Comparison of ENCODE assay signal across 34 cellular contexts in genomic region chr1:66824771-66825170, GRCh38.
"Had no signal": no experiment of that assay in that cellular context is flagged by ENCODE, and none has a peak within 500 bp of the region (broad histone marks: within the 10 kb centered on the region; RNA-seq: fewer than 3 reads in every experiment).

No MANE protein-coding gene starts in this region.

- H3K4me2 ChIP-seq: KMS-11 had no signal

- H3K9me3 ChIP-seq: MG63 had no signal

- H3K9ac ChIP-seq: KMS-11 had no signal

- H3K36me3 ChIP-seq: MG63 had no signal

- H3K27ac ChIP-seq: KMS-11 had no signal

- DNase-seq: Karpas-422, Kasumi-1, MG63, MM.1S, MV-4-11, NCI-H1048, NCI-H1092, NCI-H1092 treated with DMSO at 0.1 percent for 48 hours, NCI-H1105, NCI-H1105 treated with DMSO at 0.1 percent for 48 hours, NCI-H1417, NCI-H1417 treated with DMSO at 0.1 percent for 48 hours, NCI-H1436, NCI-H1436 treated with DMSO at 0.1 percent for 48 hours, NCI-H146, NCI-H1694, NCI-H1694 treated with DMSO at 0.1 percent for 48 hours, NCI-H187, NCI-H187 treated with DMSO at 0.1 percent for 48 hours, NCI-H1930, NCI-H2029, NCI-H2029 treated with DMSO at 0.1 percent for 48 hours, NCI-H2081, NCI-H2081 treated with DMSO at 0.1 percent for 48 hours, NCI-H2107, NCI-H2171, NCI-H2171 treated with DMSO at 0.1 percent for 48 hours, NCI-H2227 treated with DMSO at 0.1 percent for 48 hours, NCI-H226, NCI-H345, NCI-H446, NCI-H510A, NCI-H510A treated with DMSO at 0.1 percent for 48 hours had no signal

- H3K27me3 ChIP-seq: MG63 had no signal

- H3K4me3 ChIP-seq: MG63 had no signal
